Comparison of ENCODE assay signal across 8 cellular contexts in the genomic region with DNA sequence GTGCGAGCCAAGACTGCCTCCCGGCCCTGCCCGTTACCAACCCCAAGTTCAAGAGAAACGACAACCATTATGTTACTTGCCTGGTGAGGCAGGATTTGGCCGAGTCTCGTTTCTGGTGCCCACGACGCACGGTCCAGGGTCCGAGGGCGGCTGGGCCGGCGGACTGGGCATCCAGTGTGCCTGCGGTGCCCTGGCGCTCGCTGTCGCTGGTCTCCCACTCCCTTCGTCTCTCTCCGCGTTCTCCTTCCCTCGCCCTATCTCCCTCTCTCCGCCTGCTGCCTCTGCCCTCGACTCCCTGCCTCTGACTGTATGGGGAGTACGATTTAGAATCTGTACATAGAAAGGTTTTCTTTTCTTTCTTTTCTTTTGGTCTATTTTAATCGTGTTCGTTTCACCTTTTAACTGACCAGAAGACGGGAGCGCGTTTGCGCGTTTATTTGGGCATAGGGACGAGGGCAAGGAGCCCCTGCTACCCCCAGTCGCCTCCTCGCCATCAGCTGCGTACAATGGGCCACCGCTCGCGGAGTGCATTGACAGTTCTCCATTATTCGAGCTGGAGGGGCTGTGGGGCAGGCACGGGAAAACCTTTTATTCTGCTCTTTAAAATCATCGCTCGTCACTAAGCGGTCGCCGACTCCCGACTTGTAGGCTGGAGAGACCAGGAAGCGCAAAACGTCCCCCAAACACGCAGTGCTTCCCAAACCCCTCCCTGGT. TPM values are rescaled to one million over a fixed set of nuclear protein-coding genes. Genes with fewer than 3 reads are reported as not detected.
DNase-seq lines count a peak whose midpoint lies in the region; TF ChIP-seq lines count a peak whose summit lies in the region.

No MANE protein-coding gene starts in this region.

- no peak overlapping the region for H4K91ac ChIP-seq in trophoblast cell (ENCODE audit: low read depth, low read length)

- H4K12ac ChIP-seq in trophoblast cell (ENCODE audit: low read depth, low read length), result no peak overlapping the region

- H2AFZ ChIP-seq in trophoblast cell (ENCODE audit: insufficient read depth, low read length, poor library complexity), result no peak overlapping the region

- no peak for TF ChIP-seq CTCF in fibroblast of pulmonary artery (IDR thresholded peaks at IDR 0.05; ENCODE audit: low read length, missing control alignments)

- peaks cover 6% of the 10 kb centered on the region for H3K4me1 ChIP-seq in SJSA1 (replicated peaks)
- peaks cover 12 to 16% of the 10 kb centered on the region in 2 experiments for H3K4me1 ChIP-seq in trophoblast cell (ENCODE audit: control insufficient read depth in 1 of 2, insufficient read depth in 2 of 2, low read length in 2 of 2)

- no peaks in the 10 kb centered on the region for H3K79me2 ChIP-seq in trophoblast cell (ENCODE audit: control insufficient read depth, insufficient read depth, low read length, poor library complexity)

- H3K27ac ChIP-seq in SJSA1, result peak overlapping the region; percentile 38
- no peak overlapping the region for H3K27ac ChIP-seq in trophoblast cell (ENCODE audit: low read depth, low read length)

- no peak overlapping the region for H2BK120ac ChIP-seq in trophoblast cell (ENCODE audit: insufficient read depth, low read length, poor library complexity)

- H3K9ac ChIP-seq in trophoblast cell (ENCODE audit: low read length), result no peak overlapping the region

- no peak overlapping the region for H2BK5ac ChIP-seq in trophoblast cell (ENCODE audit: low read depth, low read length, poor library complexity)

- H3K18ac ChIP-seq in trophoblast cell (ENCODE audit: low read length), result no peak overlapping the region

- H3K4me3 ChIP-seq in SJSA1 (peak overlapping the region; percentile 81), fibroblast of pulmonary artery (replicated peaks; ENCODE audit: low read depth, low read length) (peak overlapping the region; percentile 89), trophoblast cell (ENCODE audit: low read depth, low read length) (peak overlapping the region; percentile 20)

- no peak overlapping the region for H3K4ac ChIP-seq in trophoblast cell (ENCODE audit: low read depth, low read length)

- no peak overlapping the region for H3K14ac ChIP-seq in trophoblast cell (ENCODE audit: low read length)

- H3K4me2 ChIP-seq in trophoblast cell (ENCODE audit: low read length), result peak overlapping the region; percentile 94

- no peak overlapping the region for H4K8ac ChIP-seq in trophoblast cell (ENCODE audit: low read depth, low read length)

- no peaks in the 10 kb centered on the region; the same call in 1 of the 2 replicates for H3K36me3 ChIP-seq in SJSA1
- no peaks in the 10 kb centered on the region for H3K36me3 ChIP-seq in trophoblast cell (ENCODE audit: control insufficient read depth in 1 of 2, insufficient read depth in 2 of 2, low read length in 2 of 2)

- H3K9me3 ChIP-seq in SJSA1 (replicated peaks) (no peaks in the 10 kb centered on the region), trophoblast cell (ENCODE audit: insufficient read depth, low read depth, low read length) (peaks cover 3% of the 10 kb centered on the region)

- no peak overlapping the region for H2AK5ac ChIP-seq in trophoblast cell (ENCODE audit: low read length)

- H3K23ac ChIP-seq in trophoblast cell (ENCODE audit: low read length), result no peak overlapping the region

- H3K27me3 ChIP-seq in SJSA1 (replicated peaks) (no peaks in the 10 kb centered on the region), trophoblast cell (ENCODE audit: insufficient read depth, low read length) (peaks cover 70% of the 10 kb centered on the region)

- no peak overlapping the region for H2BK12ac ChIP-seq in trophoblast cell (ENCODE audit: low read length)

- DNase-seq in NCI-H748 treated with DMSO at 0.1 percent for 48 hours (lab: John Stamatoyannopoulos, UW) (peak; percentile 75), NCI-H748 (lab: John Stamatoyannopoulos, UW; ENCODE audit: unreplicated experiment) (no peak), SJSA1 (ENCODE audit: low read depth in 1 of 2, low spot score in 2 of 2) (peak in 1 of 2 experiments; percentile 59), fibroblast of pulmonary artery (ENCODE audit: low read depth) (peak; percentile 63), trophoblast cell (peak in 1 of 2 donors; percentile 16), AG08395 (ENCODE audit: low spot score) (no peak), NCI-H128 (lab: John Stamatoyannopoulos, UW; ENCODE audit: unreplicated experiment) (no peak)
- DNase-seq in activated naive CD4-positive, alpha-beta T cell (lab: John Stamatoyannopoulos, UW), result no peak

- H3K79me1 ChIP-seq in trophoblast cell (ENCODE audit: low read length), result no peaks in the 10 kb centered on the region

- no CpG with 5 or more reads among the region's 49 CpGs for WGBS in trophoblast cell (ENCODE audit: extremely low coverage, insufficient coverage, insufficient read length)

RNA-seq across cellular contexts. Expression of a gene that starts 0.5 kb away (rescaled TPM):
- 6.0 and 9.2 TPM in 2 replicates for total RNA-seq in SJSA1 (2014; rRNA removed; shearing (Covaris generic))
- 0.01 and 0.12 TPM in 2 replicates for polyA plus RNA-seq in trophoblast cell (2013)

RNA-seq across cellular contexts. Expression of a gene that starts 2.5 kb away (rescaled TPM):
- total RNA-seq in SJSA1 (2014; rRNA removed; shearing (Covaris generic)), result 3.6 and 6.2 TPM in 2 replicates
- polyA plus RNA-seq in trophoblast cell (2013), result 0.04 and 0.14 TPM in 2 replicates

Comparison
In these comparisons a context has a peak if more than half of its experiments do, and no peak if none do; other contexts are left out.
1. DNase-seq: peak in NCI-H748 treated with DMSO at 0.1 percent for 48 hours (single experiment) and fibroblast of pulmonary artery (single experiment); none in NCI-H748 (single experiment), AG08395 (single experiment), NCI-H128 (single experiment) and activated naive CD4-positive, alpha-beta T cell (0 of 4).
2. H3K4me3 ChIP-seq: peak in every context shown above with its lines; median percentile 89 in fibroblast of pulmonary artery; 81 in SJSA1; 20 in trophoblast cell.